ENCODE assay signal across 8 cellular contexts in genomic region chr16:1615761-1616160, GRCh38. TPM values are rescaled to one million over a fixed set of nuclear protein-coding genes. Genes with fewer than 3 reads are reported as not detected.
DNase-seq lines count a peak whose midpoint lies in the region; ATAC-seq and TF ChIP-seq lines count a peak whose summit lies in the region.

No MANE protein-coding gene starts in this region.

- no peaks in the 10 kb centered on the region for H4K20me1 ChIP-seq in DOHH2 (ENCODE audit: control insufficient read depth, insufficient read depth, low read depth, low read length)

- no peak for DNase-seq in Panc1 (ENCODE audit: low read depth, low spot score)
- peak; percentile 9 for DNase-seq in epithelial cell of esophagus (ENCODE audit: low read depth)
- no peak for DNase-seq in osteocyte (ENCODE audit: extremely low spot score, unreplicated experiment)
- DNase-seq in spleen: no peak
- DNase-seq in kidney tubule cell (ENCODE audit: low spot score): no peak

- peaks cover 33% of the 10 kb centered on the region for H3K4me1 Mint-ChIP-seq in osteocyte (ENCODE audit: unreplicated experiment)

- no peak for TF ChIP-seq POLR2A in spleen (IDR thresholded peaks at IDR 0.05)

- intact Hi-C loops in Panc1 (cut with micrococcal nuclease; ENCODE audit: unreplicated experiment): no loop called here
- intact Hi-C loops in spleen (cut with DNase I; ENCODE audit: low total_unique reads): loop anchor here (10.0 kb wide), 1 partner anchor 191 kb away; the partner anchor contains the start of gene UQCC4

- H3K36me3 ChIP-seq in DOHH2 (ENCODE audit: control insufficient read depth, low read length) (peaks cover 53% of the 10 kb centered on the region), Panc1 (ENCODE audit: control insufficient read depth, insufficient read depth, low read length) (peaks cover 13% of the 10 kb centered on the region), spleen (peaks cover 0 to 60% (median 24%) of the 10 kb centered on the region in 6 donors)

- in situ Hi-C loops in Panc1 (cut with HindIII; ENCODE audit: low pct_unique_long_range_greater_than_20kb, low sequenced_read_pairs): no loop called here

- no peaks in the 10 kb centered on the region for H3K27me3 Mint-ChIP-seq in osteocyte (ENCODE audit: unreplicated experiment)

- H3K4me3 ChIP-seq in DOHH2 (ENCODE audit: low read length): peak overlapping the region; percentile 80
- peak overlapping the region; percentile 54 to 91; a peak in 2 of 4 replicates for H3K4me3 ChIP-seq in Panc1 (ENCODE audit: low read depth in 2 of 2, low read length in 2 of 2)
- H3K4me3 ChIP-seq in epithelial cell of esophagus (ENCODE audit: low read length): peak overlapping the region; percentile 58
- H3K4me3 ChIP-seq in spleen: peak overlapping the region in 4 of 8 donors; percentile 96 to 99 (median 98)

- POLR2A ChIA-PET in Panc1 (lab: Charles Lee): no interaction called here

- peak overlapping the region; percentile 80 for H3K4me3 Mint-ChIP-seq in osteocyte (ENCODE audit: unreplicated experiment)

- peak overlapping the region; percentile 42 for H3K27ac ChIP-seq in DOHH2 (ENCODE audit: low read depth, low read length)
- H3K27ac ChIP-seq in Panc1 (ENCODE audit: low read length): peak overlapping the region; percentile 89
- no peak overlapping the region for H3K27ac ChIP-seq in spleen

- H3F3A ChIP-seq in DOHH2 (ENCODE audit: control insufficient read depth, insufficient read depth): peaks cover 10% of the 10 kb centered on the region

- H3K9me3 Mint-ChIP-seq in osteocyte (ENCODE audit: unreplicated experiment): no peaks in the 10 kb centered on the region

- ATAC-seq in Panc1 (no peak), HG02970 (IDR thresholded peaks at IDR 0.05; ENCODE audit: low FRiP score, unreplicated experiment) (no peak), GM21390 (IDR thresholded peaks at IDR 0.05; ENCODE audit: unreplicated experiment) (no peak)

- H3K79me2 ChIP-seq in DOHH2 (ENCODE audit: control insufficient read depth, low read length): peaks cover 80% of the 10 kb centered on the region

- BruUV-seq in Panc1 (replicated peaks; lab: Mats Ljungman, UMichigan): no TSS peak

- H3K27ac Mint-ChIP-seq in osteocyte (ENCODE audit: unreplicated experiment): no peak overlapping the region

- peak overlapping the region; percentile 70 for H3K4me2 ChIP-seq in DOHH2 (ENCODE audit: low read length)

- H3K27me3 ChIP-seq in DOHH2 (ENCODE audit: control insufficient read depth, low read length): no peaks in the 10 kb centered on the region
- H3K27me3 ChIP-seq in Panc1 (ENCODE audit: control insufficient read depth, insufficient read depth, low read length): no peaks in the 10 kb centered on the region
- peaks cover 0 to 25% (median 0%) of the 10 kb centered on the region in 7 donors for H3K27me3 ChIP-seq in spleen (replicated peaks in 1 of 7)

- H3K9me3 ChIP-seq in DOHH2 (ENCODE audit: control insufficient read depth, insufficient read depth, low read length) (no peaks in the 10 kb centered on the region), Panc1 (ENCODE audit: control insufficient read depth, insufficient read depth, low read depth, low read length) (no peaks in the 10 kb centered on the region), spleen (peaks cover 0 to 10% (median 0%) of the 10 kb centered on the region in 8 donors)

- 55 to 63% (median 60%) methylated on average over 9 of the region's 9 CpGs for WGBS in spleen, 5 donors

- TF ChIP-seq CTCF in DOHH2 (IDR thresholded peaks at IDR 0.05; ENCODE audit: low read depth, low read length, poor library complexity, severe bottlenecking) (no peak), Panc1 (IDR thresholded peaks at IDR 0.05) (no peak), epithelial cell of esophagus (IDR thresholded peaks at IDR 0.05; ENCODE audit: insufficient read depth, low read depth, low read length, missing control alignments) (no peak), osteocyte (IDR thresholded peaks at IDR 0.05) (no peak), spleen (IDR thresholded peaks at IDR 0.05 in 8 of 11, conservative IDR thresholded peaks at IDR 0.05 in 3 of 11) (no peak)

- H3K36me3 Mint-ChIP-seq in osteocyte (ENCODE audit: unreplicated experiment): peaks cover 15% of the 10 kb centered on the region

- H3K4me1 ChIP-seq in DOHH2 (ENCODE audit: control insufficient read depth, low read length) (peaks cover 22% of the 10 kb centered on the region), Panc1 (ENCODE audit: control insufficient read depth, insufficient read depth, low read length) (peaks cover 11% of the 10 kb centered on the region), spleen (peaks cover 27 to 57% (median 48%) of the 10 kb centered on the region in 6 donors)

- CTCF ChIA-PET in Panc1 (lab: Charles Lee): no interaction called here

- no peaks in the 10 kb centered on the region for H3K9me2 ChIP-seq in DOHH2 (replicated peaks; ENCODE audit: control insufficient read depth, low read length)

RNA-seq across cellular contexts. Expression of gene CRAMP1, which starts 3.6 kb away (rescaled TPM):
- total RNA-seq in Panc1 (2021; ENCODE audit: unreplicated experiment) (28.8 TPM), osteocyte (29.4 and 30.1 TPM in 2 replicates), spleen (10 to 100 TPM; 15.5 to 32.4 (median 21.6) TPM)
- polyA plus RNA-seq in Panc1 (2012; ENCODE audit: insufficient read length): 15.8 TPM
- 10 to 100 TPM in 1 of 3 donors, 1 to 10 TPM in 2; 3.0 to 10.2 (median 3.2) TPM for polyA plus RNA-seq in spleen

RNA-seq across cellular contexts. Expression of gene IFT140, which starts 3.9 kb away (rescaled TPM):
- 25.5 TPM for total RNA-seq in Panc1 (2021; ENCODE audit: unreplicated experiment)
- 29.3 TPM for polyA plus RNA-seq in Panc1 (2012; ENCODE audit: insufficient read length)
- total RNA-seq in osteocyte: 36.4 and 38.2 TPM in 2 replicates
- 10 to 100 TPM in 5 of 7 donors, 1 to 10 TPM in 2; 7.8 to 14.5 (median 12.3) TPM for total RNA-seq in spleen
- polyA plus RNA-seq in spleen: 1 to 10 TPM; 4.2 to 6.5 (median 4.3) TPM

Comparison
In these comparisons a context has a peak if more than half of its experiments do, and no peak if none do; other contexts are left out.
1. H3K27ac ChIP-seq: peak in DOHH2 (single experiment) and Panc1 (single experiment); none in spleen (0 of 8).